7 cellular contexts compared by ENCODE assay signal in genomic region chr20:58310291-58310782, GRCh38. TPM values are rescaled to one million over a fixed set of nuclear protein-coding genes. Genes with fewer than 3 reads are reported as not detected.
DNase-seq lines count a peak whose midpoint lies in the region; ATAC-seq and TF ChIP-seq lines count a peak whose summit lies in the region.

No MANE protein-coding gene starts in this region.

- H3K4me3 ChIP-seq in GM23338 (peak overlapping the region; percentile 98), ovary (peak overlapping the region; percentile 99)

- H4K20me1 ChIP-seq in GM23338 (replicated peaks; ENCODE audit: insufficient read depth): no peaks in the 10 kb centered on the region; the same call in 1 of the 2 replicates

- TF ChIP-seq CTCF in GM23338 (conservative IDR thresholded peaks at IDR 0.05; ENCODE audit: low read depth in 2 of 2) (no peak), ovary (IDR thresholded peaks at IDR 0.05) (no peak)

- H3K4me1 ChIP-seq in GM23338 (ENCODE audit: insufficient read depth): peaks cover 10% of the 10 kb centered on the region
- peaks cover 4% of the 10 kb centered on the region for H3K4me1 ChIP-seq in ovary (ENCODE audit: insufficient read depth)

- 0 out of 2 replicates have a peak overlapping the region, but pooled peaks have one; percentile 72 for H2AFZ ChIP-seq in GM23338

- H3K4me1 Mint-ChIP-seq in GM23338: peaks cover 5% of the 10 kb centered on the region

- H3F3A ChIP-seq in GM23338 (replicated peaks; ENCODE audit: low read depth): 0 out of 2 replicates have a peak, but pooled peaks cover 2% of the 10 kb centered on the region

- H3K4me3 Mint-ChIP-seq in GM23338: peak overlapping the region; percentile 89

- peak overlapping the region; percentile 99 for H3K4me2 ChIP-seq in GM23338

- ATAC-seq in GM23338: no peak

- no peak for TF ChIP-seq POLR2A in ovary (IDR thresholded peaks at IDR 0.05)

- H3K9me3 ChIP-seq in ovary: no peaks in the 10 kb centered on the region

- no peaks in the 10 kb centered on the region for H3K27me3 ChIP-seq in GM23338 (ENCODE audit: insufficient read depth)
- no peaks in the 10 kb centered on the region for H3K27me3 ChIP-seq in ovary

- H3K79me2 ChIP-seq in GM23338 (replicated peaks; ENCODE audit: insufficient read depth): peaks cover 23% of the 10 kb centered on the region

- no peaks in the 10 kb centered on the region for H3K9me2 ChIP-seq in GM23338 (ENCODE audit: insufficient read depth)

- H3K36me3 Mint-ChIP-seq in GM23338 (ENCODE audit: low read depth): peaks cover 27% of the 10 kb centered on the region

- H3K27ac ChIP-seq in GM23338 (ENCODE audit: low read depth) (peak overlapping the region; percentile 69; the same call in 1 of the 2 replicates), epithelial cell of prostate (peak overlapping the region; percentile 88), ovary (no peak overlapping the region)

- H3K27ac Mint-ChIP-seq in GM23338: no peak overlapping the region

- peak; percentile 8 for DNase-seq in GM23338 (ENCODE audit: low spot score)
- DNase-seq in RPMI7951 (ENCODE audit: low read depth): peak; percentile 23
- DNase-seq in epithelial cell of prostate (ENCODE audit: low read depth, low spot score): no peak
- no peak for DNase-seq in ovary
- DNase-seq in stimulated activated CD4-positive, alpha-beta T cell treated with anti-CD3 and anti-CD28 coated beads, Interleukin-2, amount 100 ng/mL, for 48 hours: no peak
- no peak for DNase-seq in mesenteric fat pad (ENCODE audit: low spot score)
- no peak for DNase-seq in activated CD8-positive, alpha-beta memory T cell treated with anti-CD3 and anti-CD28 coated beads, Interleukin-2, amount 50 U/mL, for 4 hours

- H3K9me3 Mint-ChIP-seq in GM23338: no peaks in the 10 kb centered on the region

- H3K27me3 Mint-ChIP-seq in GM23338 (ENCODE audit: insufficient read depth, low read depth, poor library complexity): no peaks in the 10 kb centered on the region

- WGBS in ovary, 3 donors: 0 to 6% (median 5%) methylated on average over 1 of the region's 1 CpG

- TF ChIP-seq EP300 in ovary (IDR thresholded peaks at IDR 0.05): no peak

- H3K36me3 ChIP-seq in GM23338 (ENCODE audit: insufficient read depth): no peaks in the 10 kb centered on the region
- no peaks in the 10 kb centered on the region for H3K36me3 ChIP-seq in ovary

- intact Hi-C loops in ovary (cut with DNase I): no loop called here

TF ChIP-seq in GM23338, 12 proteins besides CTCF, POLR2A, EP300 and RAD21 (continues in another document):
- TF ChIP-seq STAT1 (IDR thresholded peaks at IDR 0.05; ENCODE audit: unreplicated experiment) (no peak), EZH2phosphoT487 (IDR thresholded peaks at IDR 0.05; ENCODE audit: unreplicated experiment) (no peak), JUNB (IDR thresholded peaks at IDR 0.05; ENCODE audit: unreplicated experiment) (no peak), ZNF462 (CRISPR knock-in tag; IDR thresholded peaks at IDR 0.05) (no peak), EZH2 (IDR thresholded peaks at IDR 0.05; ENCODE audit: low read depth, unreplicated experiment) (no peak), ZNF114 (CRISPR knock-in tag; IDR thresholded peaks at IDR 0.05) (no peak), CREB1 (CRISPR knock-in tag; IDR thresholded peaks at IDR 0.05; ENCODE audit: low read depth) (no peak), NANOG (IDR thresholded peaks at IDR 0.05; ENCODE audit: borderline replicate concordance) (no peak), POLR2AphosphoS5 (IDR thresholded peaks at IDR 0.05; ENCODE audit: low read depth) (no peak)
- TF ChIP-seq, protein P1, sequence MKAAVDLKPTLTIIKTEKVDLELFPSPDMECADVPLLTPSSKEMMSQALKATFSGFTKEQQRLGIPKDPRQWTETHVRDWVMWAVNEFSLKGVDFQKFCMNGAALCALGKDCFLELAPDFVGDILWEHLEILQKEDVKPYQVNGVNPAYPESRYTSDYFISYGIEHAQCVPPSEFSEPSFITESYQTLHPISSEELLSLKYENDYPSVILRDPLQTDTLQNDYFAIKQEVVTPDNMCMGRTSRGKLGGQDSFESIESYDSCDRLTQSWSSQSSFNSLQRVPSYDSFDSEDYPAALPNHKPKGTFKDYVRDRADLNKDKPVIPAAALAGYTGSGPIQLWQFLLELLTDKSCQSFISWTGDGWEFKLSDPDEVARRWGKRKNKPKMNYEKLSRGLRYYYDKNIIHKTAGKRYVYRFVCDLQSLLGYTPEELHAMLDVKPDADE (IDR thresholded peaks at IDR 0.05): no peak

RNA-seq across cellular contexts. Expression of gene RAB22A, which starts 0.8 kb away (rescaled TPM):
- total RNA-seq in GM23338 (2014; rRNA removed; shearing (Covaris generic)): 6.0 and 6.8 TPM in 2 replicates
- 3.1 and 3.3 TPM in 2 replicates for polyA plus RNA-seq in GM23338 (2016; fragmentation: Nextera tagmentation; extraction: Ambion mirVana)
- total RNA-seq in RPMI7951 (2014; rRNA removed; shearing (Covaris generic)): 26.8 and 27.3 TPM in 2 replicates
- 10 to 100 TPM; 12.1 to 25.1 (median 21.4) TPM for total RNA-seq in ovary
- polyA plus RNA-seq in ovary: 10 to 100 TPM in 1 of 2 donors, 1 to 10 TPM in 1; 6.3 to 13.3 TPM
- 22.2 TPM for total RNA-seq in mesenteric fat pad

Comparison
In these comparisons a context has a peak if more than half of its experiments do, and no peak if none do; other contexts are left out.
1. DNase-seq: peak in GM23338 (single experiment) and RPMI7951 (single experiment); none in epithelial cell of prostate (single experiment), ovary (0 of 5), stimulated activated CD4-positive, alpha-beta T cell treated with anti-CD3 and anti-CD28 coated beads, Interleukin-2, amount 100 ng/mL, for 48 hours (0 of 2), mesenteric fat pad (single experiment) and activated CD8-positive, alpha-beta memory T cell treated with anti-CD3 and anti-CD28 coated beads, Interleukin-2, amount 50 U/mL, for 4 hours (single experiment).
2. H3K27ac ChIP-seq: peak in GM23338 (single experiment) and epithelial cell of prostate (single experiment); none in ovary (0 of 2).